ENCODE assay signal across 1 cellular context in the genomic region with DNA sequence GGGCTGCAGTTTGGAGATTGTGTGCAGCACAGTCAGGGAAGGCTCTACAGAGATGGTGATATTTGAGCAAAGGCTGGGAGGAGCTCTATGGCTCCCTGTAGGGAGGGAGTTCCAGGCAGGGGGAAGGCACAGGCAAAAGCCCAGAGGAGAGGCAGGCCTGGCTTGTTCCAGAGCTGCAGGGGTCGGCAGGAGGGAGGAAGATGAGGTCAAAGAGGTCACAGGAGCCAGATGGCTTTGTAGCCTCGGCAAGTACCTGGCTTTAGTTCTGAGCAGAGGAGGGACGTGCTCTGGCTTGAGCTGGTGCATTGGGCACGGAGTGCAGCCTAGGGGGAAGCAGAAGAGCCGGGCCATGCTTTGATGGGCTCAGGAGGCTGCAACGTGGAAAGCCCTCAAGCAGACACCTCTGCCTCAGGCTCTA.
TF ChIP-seq lines count a peak whose summit lies in the region.

No MANE protein-coding gene starts in this region.

TF ChIP-seq in HepG2, 621 proteins besides CTCF, POLR2A, EP300 and RAD21 (continued from another document and continues in another):
- TF ChIP-seq, protein P1, sequence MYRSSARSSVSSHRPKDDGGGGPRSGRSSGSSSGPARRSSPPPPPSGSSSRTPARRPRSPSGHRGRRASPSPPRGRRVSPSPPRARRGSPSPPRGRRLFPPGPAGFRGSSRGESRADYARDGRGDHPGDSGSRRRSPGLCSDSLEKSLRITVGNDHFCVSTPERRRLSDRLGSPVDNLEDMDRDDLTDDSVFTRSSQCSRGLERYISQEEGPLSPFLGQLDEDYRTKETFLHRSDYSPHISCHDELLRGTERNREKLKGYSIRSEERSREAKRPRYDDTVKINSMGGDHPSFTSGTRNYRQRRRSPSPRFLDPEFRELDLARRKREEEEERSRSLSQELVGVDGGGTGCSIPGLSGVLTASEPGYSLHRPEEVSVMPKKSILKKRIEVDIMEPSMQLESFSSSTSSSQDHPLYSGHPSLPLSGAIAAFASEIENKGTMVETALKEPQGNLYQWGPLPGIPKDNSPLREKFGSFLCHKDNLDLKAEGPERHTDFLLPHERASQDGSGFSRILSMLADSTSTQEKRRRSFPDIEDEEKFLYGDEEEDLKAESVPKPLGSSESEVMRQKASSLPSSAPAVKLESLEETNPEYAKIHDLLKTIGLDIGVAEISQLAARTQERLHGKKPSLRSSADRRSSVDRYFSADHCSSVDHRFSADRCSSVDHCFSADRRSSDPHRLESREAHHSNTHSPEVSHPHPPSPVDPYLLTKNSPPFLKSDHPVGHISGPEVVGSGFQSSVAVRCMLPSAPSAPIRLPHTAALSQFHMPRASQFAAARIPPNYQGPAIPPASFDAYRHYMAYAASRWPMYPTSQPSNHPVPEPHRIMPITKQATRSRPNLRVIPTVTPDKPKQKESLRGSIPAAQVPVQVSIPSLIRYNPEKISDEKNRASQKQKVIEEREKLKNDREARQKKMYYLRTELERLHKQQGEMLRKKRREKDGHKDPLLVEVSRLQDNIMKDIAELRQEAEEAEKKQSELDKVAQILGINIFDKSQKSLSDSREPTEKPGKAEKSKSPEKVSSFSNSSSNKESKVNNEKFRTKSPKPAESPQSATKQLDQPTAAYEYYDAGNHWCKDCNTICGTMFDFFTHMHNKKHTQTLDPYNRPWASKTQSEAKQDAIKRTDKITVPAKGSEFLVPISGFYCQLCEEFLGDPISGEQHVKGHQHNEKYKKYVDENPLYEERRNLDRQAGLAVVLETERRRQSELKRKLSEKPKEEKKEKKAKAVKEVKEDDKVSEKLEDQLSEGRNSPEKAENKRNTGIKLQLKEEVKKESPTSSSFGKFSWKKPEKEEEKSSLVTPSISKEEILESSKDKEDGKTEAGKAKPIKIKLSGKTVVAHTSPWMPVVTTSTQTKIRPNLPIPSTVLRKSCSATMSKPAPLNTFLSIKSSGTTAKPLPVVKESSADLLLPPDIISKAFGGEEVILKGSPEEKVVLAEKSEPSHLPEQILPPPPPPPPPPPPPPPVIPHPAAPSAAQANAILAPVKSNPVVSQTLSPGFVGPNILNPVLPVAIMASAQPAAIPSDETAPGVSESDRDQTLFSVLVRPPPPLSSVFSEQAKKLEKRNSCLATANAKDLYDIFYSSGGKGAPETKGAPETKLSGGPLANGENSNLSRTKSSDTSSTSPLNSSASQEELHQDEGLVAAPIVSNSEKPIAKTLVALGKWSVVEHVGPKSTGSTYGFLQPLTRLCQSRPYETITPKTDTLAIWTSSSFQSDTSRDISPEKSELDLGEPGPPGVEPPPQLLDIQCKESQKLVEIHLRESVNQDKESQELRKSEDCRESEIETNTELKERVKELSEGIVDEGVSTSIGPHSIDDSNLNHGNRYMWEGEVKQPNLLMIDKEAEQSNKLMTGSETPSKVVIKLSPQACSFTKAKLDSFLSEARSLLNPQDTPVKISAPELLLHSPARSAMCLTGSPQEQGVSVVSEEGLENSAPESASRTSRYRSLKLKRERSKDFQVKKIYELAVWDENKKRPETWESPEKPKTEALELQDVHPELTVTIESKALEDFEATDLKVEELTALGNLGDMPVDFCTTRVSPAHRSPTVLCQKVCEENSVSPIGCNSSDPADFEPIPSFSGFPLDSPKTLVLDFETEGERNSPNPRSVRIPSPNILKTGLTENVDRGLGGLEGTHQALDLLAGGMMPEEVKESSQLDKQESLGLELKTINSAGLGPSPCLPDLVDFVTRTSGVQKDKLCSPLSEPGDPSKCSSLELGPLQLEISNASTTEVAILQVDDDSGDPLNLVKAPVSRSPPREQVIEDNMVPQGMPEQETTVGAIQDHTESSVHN (CRISPR knock-in tag; IDR thresholded peaks at IDR 0.05) = no peak
- TF ChIP-seq ZNF317 (CRISPR knock-in tag; IDR thresholded peaks at IDR 0.05) = no peak
- TF ChIP-seq, protein P2, sequence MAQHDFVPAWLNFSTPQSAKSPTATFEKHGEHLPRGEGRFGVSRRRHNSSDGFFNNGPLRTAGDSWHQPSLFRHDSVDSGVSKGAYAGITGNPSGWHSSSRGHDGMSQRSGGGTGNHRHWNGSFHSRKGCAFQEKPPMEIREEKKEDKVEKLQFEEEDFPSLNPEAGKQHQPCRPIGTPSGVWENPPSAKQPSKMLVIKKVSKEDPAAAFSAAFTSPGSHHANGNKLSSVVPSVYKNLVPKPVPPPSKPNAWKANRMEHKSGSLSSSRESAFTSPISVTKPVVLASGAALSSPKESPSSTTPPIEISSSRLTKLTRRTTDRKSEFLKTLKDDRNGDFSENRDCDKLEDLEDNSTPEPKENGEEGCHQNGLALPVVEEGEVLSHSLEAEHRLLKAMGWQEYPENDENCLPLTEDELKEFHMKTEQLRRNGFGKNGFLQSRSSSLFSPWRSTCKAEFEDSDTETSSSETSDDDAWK (CRISPR knock-in tag; IDR thresholded peaks at IDR 0.05) = no peak
- TF ChIP-seq ZFX (CRISPR knock-in tag; IDR thresholded peaks at IDR 0.05; ENCODE audit: low read depth) = no peak
- no peak for TF ChIP-seq ZNF30 (CRISPR knock-in tag; IDR thresholded peaks at IDR 0.05)
- no peak for TF ChIP-seq ZKSCAN1 (IDR thresholded peaks at IDR 0.05; ENCODE audit: low read length)
- TF ChIP-seq, protein P3, sequence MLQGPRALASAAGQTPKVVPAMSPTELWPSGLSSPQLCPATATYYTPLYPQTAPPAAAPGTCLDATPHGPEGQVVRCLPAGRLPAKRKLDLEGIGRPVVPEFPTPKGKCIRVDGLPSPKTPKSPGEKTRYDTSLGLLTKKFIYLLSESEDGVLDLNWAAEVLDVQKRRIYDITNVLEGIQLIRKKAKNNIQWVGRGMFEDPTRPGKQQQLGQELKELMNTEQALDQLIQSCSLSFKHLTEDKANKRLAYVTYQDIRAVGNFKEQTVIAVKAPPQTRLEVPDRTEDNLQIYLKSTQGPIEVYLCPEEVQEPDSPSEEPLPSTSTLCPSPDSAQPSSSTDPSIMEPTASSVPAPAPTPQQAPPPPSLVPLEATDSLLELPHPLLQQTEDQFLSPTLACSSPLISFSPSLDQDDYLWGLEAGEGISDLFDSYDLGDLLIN (CRISPR knock-in tag; IDR thresholded peaks at IDR 0.05; ENCODE audit: borderline replicate concordance) = no peak
- TF ChIP-seq ZNF33B (CRISPR knock-in tag; IDR thresholded peaks at IDR 0.05) = no peak
- TF ChIP-seq, protein P4, sequence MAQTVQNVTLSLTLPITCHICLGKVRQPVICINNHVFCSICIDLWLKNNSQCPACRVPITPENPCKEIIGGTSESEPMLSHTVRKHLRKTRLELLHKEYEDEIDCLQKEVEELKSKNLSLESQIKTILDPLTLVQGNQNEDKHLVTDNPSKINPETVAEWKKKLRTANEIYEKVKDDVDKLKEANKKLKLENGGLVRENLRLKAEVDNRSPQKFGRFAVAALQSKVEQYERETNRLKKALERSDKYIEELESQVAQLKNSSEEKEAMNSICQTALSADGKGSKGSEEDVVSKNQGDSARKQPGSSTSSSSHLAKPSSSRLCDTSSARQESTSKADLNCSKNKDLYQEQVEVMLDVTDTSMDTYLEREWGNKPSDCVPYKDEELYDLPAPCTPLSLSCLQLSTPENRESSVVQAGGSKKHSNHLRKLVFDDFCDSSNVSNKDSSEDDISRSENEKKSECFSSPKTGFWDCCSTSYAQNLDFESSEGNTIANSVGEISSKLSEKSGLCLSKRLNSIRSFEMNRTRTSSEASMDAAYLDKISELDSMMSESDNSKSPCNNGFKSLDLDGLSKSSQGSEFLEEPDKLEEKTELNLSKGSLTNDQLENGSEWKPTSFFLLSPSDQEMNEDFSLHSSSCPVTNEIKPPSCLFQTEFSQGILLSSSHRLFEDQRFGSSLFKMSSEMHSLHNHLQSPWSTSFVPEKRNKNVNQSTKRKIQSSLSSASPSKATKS (CRISPR knock-in tag; IDR thresholded peaks at IDR 0.05) = no peak
- no peak for TF ChIP-seq POGZ (CRISPR knock-in tag; IDR thresholded peaks at IDR 0.05)
- TF ChIP-seq ZNF331 (CRISPR knock-in tag; IDR thresholded peaks at IDR 0.05) = no peak
- TF ChIP-seq KMT2A (CRISPR knock-in tag; IDR thresholded peaks at IDR 0.05) = no peak
- TF ChIP-seq, protein P5, sequence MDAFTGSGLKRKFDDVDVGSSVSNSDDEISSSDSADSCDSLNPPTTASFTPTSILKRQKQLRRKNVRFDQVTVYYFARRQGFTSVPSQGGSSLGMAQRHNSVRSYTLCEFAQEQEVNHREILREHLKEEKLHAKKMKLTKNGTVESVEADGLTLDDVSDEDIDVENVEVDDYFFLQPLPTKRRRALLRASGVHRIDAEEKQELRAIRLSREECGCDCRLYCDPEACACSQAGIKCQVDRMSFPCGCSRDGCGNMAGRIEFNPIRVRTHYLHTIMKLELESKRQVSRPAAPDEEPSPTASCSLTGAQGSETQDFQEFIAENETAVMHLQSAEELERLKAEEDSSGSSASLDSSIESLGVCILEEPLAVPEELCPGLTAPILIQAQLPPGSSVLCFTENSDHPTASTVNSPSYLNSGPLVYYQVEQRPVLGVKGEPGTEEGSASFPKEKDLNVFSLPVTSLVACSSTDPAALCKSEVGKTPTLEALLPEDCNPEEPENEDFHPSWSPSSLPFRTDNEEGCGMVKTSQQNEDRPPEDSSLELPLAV (CRISPR knock-in tag; conservative IDR thresholded peaks at IDR 0.05; ENCODE audit: low read depth) = no peak
- TF ChIP-seq ZBTB38 (CRISPR knock-in tag; IDR thresholded peaks at IDR 0.05) = peak; percentile 90
- TF ChIP-seq MEIS2 (CRISPR knock-in tag; IDR thresholded peaks at IDR 0.05) = no peak; the same call in 1 of the 2 replicates
- TF ChIP-seq MTA1 (CRISPR knock-in tag; IDR thresholded peaks at IDR 0.05; ENCODE audit: borderline replicate concordance) = no peak
- TF ChIP-seq MIER3 (CRISPR knock-in tag; IDR thresholded peaks at IDR 0.05; ENCODE audit: borderline replicate concordance) = no peak
- TF ChIP-seq ZNF879 (CRISPR knock-in tag; IDR thresholded peaks at IDR 0.05) = no peak
- TF ChIP-seq, protein P6, sequence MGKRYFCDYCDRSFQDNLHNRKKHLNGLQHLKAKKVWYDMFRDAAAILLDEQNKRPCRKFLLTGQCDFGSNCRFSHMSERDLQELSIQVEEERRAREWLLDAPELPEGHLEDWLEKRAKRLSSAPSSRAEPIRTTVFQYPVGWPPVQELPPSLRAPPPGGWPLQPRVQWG (CRISPR knock-in tag; IDR thresholded peaks at IDR 0.05; ENCODE audit: borderline replicate concordance, low read depth) = no peak
- TF ChIP-seq CENPX (CRISPR knock-in tag; IDR thresholded peaks at IDR 0.05) = no peak
- 0 out of 2 replicates have a peak, but pooled peaks have one; percentile 28 for TF ChIP-seq ZNF724P (CRISPR knock-in tag; IDR thresholded peaks at IDR 0.05; ENCODE audit: borderline replicate concordance)
- TF ChIP-seq MYC (CRISPR knock-in tag; IDR thresholded peaks at IDR 0.05; ENCODE audit: borderline replicate concordance) = peak; percentile 51; the same call in 1 of the 2 replicates
- TF ChIP-seq GPN1 (CRISPR knock-in tag; IDR thresholded peaks at IDR 0.05; ENCODE audit: borderline replicate concordance) = no peak
- TF ChIP-seq ZNF550 (CRISPR knock-in tag; IDR thresholded peaks at IDR 0.05; ENCODE audit: borderline replicate concordance) = no peak
- TF ChIP-seq, protein P7, sequence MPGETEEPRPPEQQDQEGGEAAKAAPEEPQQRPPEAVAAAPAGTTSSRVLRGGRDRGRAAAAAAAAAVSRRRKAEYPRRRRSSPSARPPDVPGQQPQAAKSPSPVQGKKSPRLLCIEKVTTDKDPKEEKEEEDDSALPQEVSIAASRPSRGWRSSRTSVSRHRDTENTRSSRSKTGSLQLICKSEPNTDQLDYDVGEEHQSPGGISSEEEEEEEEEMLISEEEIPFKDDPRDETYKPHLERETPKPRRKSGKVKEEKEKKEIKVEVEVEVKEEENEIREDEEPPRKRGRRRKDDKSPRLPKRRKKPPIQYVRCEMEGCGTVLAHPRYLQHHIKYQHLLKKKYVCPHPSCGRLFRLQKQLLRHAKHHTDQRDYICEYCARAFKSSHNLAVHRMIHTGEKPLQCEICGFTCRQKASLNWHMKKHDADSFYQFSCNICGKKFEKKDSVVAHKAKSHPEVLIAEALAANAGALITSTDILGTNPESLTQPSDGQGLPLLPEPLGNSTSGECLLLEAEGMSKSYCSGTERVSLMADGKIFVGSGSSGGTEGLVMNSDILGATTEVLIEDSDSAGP (CRISPR knock-in tag; IDR thresholded peaks at IDR 0.05; ENCODE audit: borderline replicate concordance) = no peak; the same call in 1 of the 2 replicates
- TF ChIP-seq HOXA7 (CRISPR knock-in tag; IDR thresholded peaks at IDR 0.05) = no peak
- no peak for TF ChIP-seq NBN (conservative IDR thresholded peaks at IDR 0.05)
- TF ChIP-seq, protein P8, sequence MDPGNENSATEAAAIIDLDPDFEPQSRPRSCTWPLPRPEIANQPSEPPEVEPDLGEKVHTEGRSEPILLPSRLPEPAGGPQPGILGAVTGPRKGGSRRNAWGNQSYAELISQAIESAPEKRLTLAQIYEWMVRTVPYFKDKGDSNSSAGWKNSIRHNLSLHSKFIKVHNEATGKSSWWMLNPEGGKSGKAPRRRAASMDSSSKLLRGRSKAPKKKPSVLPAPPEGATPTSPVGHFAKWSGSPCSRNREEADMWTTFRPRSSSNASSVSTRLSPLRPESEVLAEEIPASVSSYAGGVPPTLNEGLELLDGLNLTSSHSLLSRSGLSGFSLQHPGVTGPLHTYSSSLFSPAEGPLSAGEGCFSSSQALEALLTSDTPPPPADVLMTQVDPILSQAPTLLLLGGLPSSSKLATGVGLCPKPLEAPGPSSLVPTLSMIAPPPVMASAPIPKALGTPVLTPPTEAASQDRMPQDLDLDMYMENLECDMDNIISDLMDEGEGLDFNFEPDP (CRISPR knock-in tag; conservative IDR thresholded peaks at IDR 0.05) = no peak
- TF ChIP-seq SOX6 (IDR thresholded peaks at IDR 0.05) = no peak
- TF ChIP-seq SOX6 (CRISPR knock-in tag; IDR thresholded peaks at IDR 0.05) = peak; percentile 12; the same call in 1 of the 2 replicates
- TF ChIP-seq, protein P9, sequence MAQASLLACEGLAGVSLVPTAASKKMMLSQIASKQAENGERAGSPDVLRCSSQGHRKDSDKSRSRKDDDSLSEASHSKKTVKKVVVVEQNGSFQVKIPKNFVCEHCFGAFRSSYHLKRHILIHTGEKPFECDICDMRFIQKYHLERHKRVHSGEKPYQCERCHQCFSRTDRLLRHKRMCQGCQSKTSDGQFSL (CRISPR knock-in tag; IDR thresholded peaks at IDR 0.05) = no peak
- TF ChIP-seq, protein P10, sequence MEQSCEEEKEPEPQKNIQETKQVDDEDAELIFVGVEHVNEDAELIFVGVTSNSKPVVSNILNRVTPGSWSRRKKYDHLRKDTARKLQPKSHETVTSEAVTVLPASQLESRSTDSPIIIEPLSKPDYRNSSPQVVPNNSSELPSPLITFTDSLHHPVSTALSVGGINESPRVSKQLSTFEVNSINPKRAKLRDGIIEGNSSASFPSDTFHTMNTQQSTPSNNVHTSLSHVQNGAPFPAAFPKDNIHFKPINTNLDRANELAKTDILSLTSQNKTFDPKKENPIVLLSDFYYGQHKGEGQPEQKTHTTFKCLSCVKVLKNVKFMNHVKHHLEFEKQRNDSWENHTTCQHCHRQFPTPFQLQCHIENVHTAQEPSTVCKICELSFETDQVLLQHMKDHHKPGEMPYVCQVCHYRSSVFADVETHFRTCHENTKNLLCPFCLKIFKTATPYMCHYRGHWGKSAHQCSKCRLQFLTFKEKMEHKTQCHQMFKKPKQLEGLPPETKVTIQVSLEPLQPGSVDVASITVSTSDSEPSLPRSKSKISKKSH (CRISPR knock-in tag; IDR thresholded peaks at IDR 0.05; ENCODE audit: borderline replicate concordance) = 0 out of 2 replicates have a peak, but pooled peaks have one; percentile 64
- TF ChIP-seq LCORL (IDR thresholded peaks at IDR 0.05) = no peak
- TF ChIP-seq LCORL (CRISPR knock-in tag; IDR thresholded peaks at IDR 0.05) = no peak
- TF ChIP-seq CBX5 (CRISPR knock-in tag; IDR thresholded peaks at IDR 0.05; ENCODE audit: borderline replicate concordance) = no peak; the same call in 1 of the 2 replicates
- no peak for TF ChIP-seq PHF21A (CRISPR knock-in tag; IDR thresholded peaks at IDR 0.05)
- TF ChIP-seq YY1 (IDR thresholded peaks at IDR 0.05; ENCODE audit: insufficient read depth, insufficient replicate concordance, low read depth, low read length) = no peak
- no peak for TF ChIP-seq CBX1 (IDR thresholded peaks at IDR 0.05; ENCODE audit: low read depth)
- TF ChIP-seq ZNF616 (CRISPR knock-in tag; IDR thresholded peaks at IDR 0.05; ENCODE audit: low read depth) = no peak
- no peak for TF ChIP-seq RORA (CRISPR knock-in tag; IDR thresholded peaks at IDR 0.05)
